ENCODE assay signal across 8 cellular contexts in genomic region chr11:85626496-85626895, GRCh38. TPM values are rescaled to one million over a fixed set of nuclear protein-coding genes. Genes with fewer than 3 reads are reported as not detected.
DNase-seq lines count a peak whose midpoint lies in the region; ATAC-seq and TF ChIP-seq lines count a peak whose summit lies in the region.

No MANE protein-coding gene starts in this region.

- H3K9me3 Mint-ChIP-seq in activated T-cell treated with anti-CD3 and anti-CD28 coated beads, Interleukin-2, amount 50 U/mL, for 4 hours: no peaks in the 10 kb centered on the region
- no peaks in the 10 kb centered on the region for H3K9me3 Mint-ChIP-seq in stimulated activated memory B cell treated with anti-CD40 and anti-IgM and Interleukin-4, amounts not matched to agents 10 μg/mL and 1 μg/mL and 100 μg/mL, for 72 hours

- H3K4me3 ChIP-seq in iPS-20b (ENCODE audit: low read length): peak overlapping the region; percentile 95
- peak overlapping the region in 3 of 5 donors; percentile 14 to 98 (median 93) for H3K4me3 ChIP-seq in subcutaneous abdominal adipose tissue (ENCODE audit: low read depth in 1 of 5, low read length in 5 of 5)

- H3K27ac ChIP-seq in VCaP: peak overlapping the region; percentile 78; the same call in 1 of the 2 replicates
- H3K27ac ChIP-seq in iPS-20b (ENCODE audit: low read length): no peak overlapping the region
- H3K27ac ChIP-seq in subcutaneous abdominal adipose tissue (ENCODE audit: low read depth, low read length): peak overlapping the region; percentile 96

- peaks cover 33% of the 10 kb centered on the region for H3K4me1 Mint-ChIP-seq in activated T-cell treated with anti-CD3 and anti-CD28 coated beads, Interleukin-2, amount 50 U/mL, for 4 hours (ENCODE audit: low read depth)
- peaks cover 26% of the 10 kb centered on the region for H3K4me1 Mint-ChIP-seq in stimulated activated memory B cell treated with anti-CD40 and anti-IgM and Interleukin-4, amounts not matched to agents 10 μg/mL and 1 μg/mL and 100 μg/mL, for 72 hours

- TF ChIP-seq CTCF in VCaP (conservative IDR thresholded peaks at IDR 0.05): no peak

- no peak for ATAC-seq in activated T-cell treated with anti-CD3 and anti-CD28 coated beads, Interleukin-2, amount 50 U/mL, for 4 hours
- ATAC-seq in GM18517 (IDR thresholded peaks at IDR 0.05; ENCODE audit: unreplicated experiment) (no peak), GM19467 (IDR thresholded peaks at IDR 0.05; ENCODE audit: unreplicated experiment) (no peak)
- ATAC-seq in stimulated activated memory B cell treated with anti-CD40 and anti-IgM and Interleukin-4, amounts not matched to agents 10 μg/mL and 1 μg/mL and 100 μg/mL, for 72 hours: no peak

- peak overlapping the region; percentile 99 for H3K4me3 Mint-ChIP-seq in activated T-cell treated with anti-CD3 and anti-CD28 coated beads, Interleukin-2, amount 50 U/mL, for 4 hours
- no peak overlapping the region for H3K4me3 Mint-ChIP-seq in stimulated activated memory B cell treated with anti-CD40 and anti-IgM and Interleukin-4, amounts not matched to agents 10 μg/mL and 1 μg/mL and 100 μg/mL, for 72 hours

- H3K27me3 Mint-ChIP-seq in activated T-cell treated with anti-CD3 and anti-CD28 coated beads, Interleukin-2, amount 50 U/mL, for 4 hours (ENCODE audit: low read depth): no peaks in the 10 kb centered on the region
- no peaks in the 10 kb centered on the region for H3K27me3 Mint-ChIP-seq in stimulated activated memory B cell treated with anti-CD40 and anti-IgM and Interleukin-4, amounts not matched to agents 10 μg/mL and 1 μg/mL and 100 μg/mL, for 72 hours

- no peaks in the 10 kb centered on the region for H3K9me3 ChIP-seq in iPS-20b (ENCODE audit: insufficient read depth, low read depth, low read length)
- H3K9me3 ChIP-seq in subcutaneous abdominal adipose tissue (ENCODE audit: control insufficient read depth in 5 of 5, low read length in 5 of 5): no peaks in the 10 kb centered on the region

- H3K9ac ChIP-seq in iPS-20b (ENCODE audit: low read depth, low read length) (peak overlapping the region; percentile 88; the same call in 1 of the 2 replicates), subcutaneous abdominal adipose tissue (ENCODE audit: low read length in 5 of 5) (peak overlapping the region in 3 of 5 donors; percentile 91 to 95 (median 92))

- H3K36me3 Mint-ChIP-seq in activated T-cell treated with anti-CD3 and anti-CD28 coated beads, Interleukin-2, amount 50 U/mL, for 4 hours (ENCODE audit: insufficient read depth): peaks cover 6% of the 10 kb centered on the region
- H3K36me3 Mint-ChIP-seq in stimulated activated memory B cell treated with anti-CD40 and anti-IgM and Interleukin-4, amounts not matched to agents 10 μg/mL and 1 μg/mL and 100 μg/mL, for 72 hours: peaks cover 1% of the 10 kb centered on the region

- H3K36me3 ChIP-seq in iPS-20b (ENCODE audit: insufficient read depth, low read depth, low read length) (peaks cover 11% of the 10 kb centered on the region), subcutaneous abdominal adipose tissue (ENCODE audit: control insufficient read depth in 5 of 5, insufficient read depth in 5 of 5, low read length in 5 of 5) (peaks cover 0 to 8% (median under 1%) of the 10 kb centered on the region in 5 donors)

- H3K27me3 ChIP-seq in iPS-20b (ENCODE audit: insufficient read depth, low read length) (no peaks in the 10 kb centered on the region), subcutaneous abdominal adipose tissue (ENCODE audit: control insufficient read depth in 5 of 5, insufficient read depth in 4 of 5, low read length in 5 of 5) (no peaks in the 10 kb centered on the region)

- H3K27ac Mint-ChIP-seq in stimulated activated memory B cell treated with anti-CD40 and anti-IgM and Interleukin-4, amounts not matched to agents 10 μg/mL and 1 μg/mL and 100 μg/mL, for 72 hours: no peak overlapping the region

- DNase-seq in activated T-cell treated with anti-CD3 and anti-CD28 coated beads, Interleukin-2, amount 50 U/mL, for 4 hours: peak; percentile 6
- DNase-seq in activated T-cell treated with anti-CD3 and anti-CD28 coated beads, Interleukin-2, amount 50 U/mL, for 1 hour: no peak

- H3K4me1 ChIP-seq in iPS-20b (ENCODE audit: insufficient read depth, low read length) (peaks cover 12% of the 10 kb centered on the region; the same call in 1 of the 2 replicates), subcutaneous abdominal adipose tissue (ENCODE audit: control insufficient read depth in 5 of 5, insufficient read depth in 5 of 5, low read length in 5 of 5) (peaks cover 3 to 29% (median 20%) of the 10 kb centered on the region in 5 donors)

RNA-seq across cellular contexts. Expression of gene DLG2, which starts 0.6 kb away (rescaled TPM):
- total RNA-seq in activated T-cell treated with anti-CD3 and anti-CD28 coated beads, Interleukin-2, amount 50 U/mL, for 4 hours: 1 to 10 TPM in 1 of 3 donors, under 1 TPM in 2; 0.54 to 1.3 (median 0.58) TPM

RNA-seq across cellular contexts. Expression of gene TMEM126B, which starts 1.9 kb away (rescaled TPM):
- 10 to 100 TPM; 51.8 to 58.8 (median 56.1) TPM for total RNA-seq in activated T-cell treated with anti-CD3 and anti-CD28 coated beads, Interleukin-2, amount 50 U/mL, for 4 hours

RNA-seq across cellular contexts. Expression of gene TMEM126A, which starts 21.3 kb away (rescaled TPM):
- 10 to 100 TPM; 80.7 to 86.5 (median 81.1) TPM for total RNA-seq in activated T-cell treated with anti-CD3 and anti-CD28 coated beads, Interleukin-2, amount 50 U/mL, for 4 hours

RNA-seq across cellular contexts. Expression of gene CREBZF, which starts 38.4 kb away (rescaled TPM):
- total RNA-seq in activated T-cell treated with anti-CD3 and anti-CD28 coated beads, Interleukin-2, amount 50 U/mL, for 4 hours: 10 to 100 TPM; 28.9 to 31.9 (median 31.1) TPM

RNA-seq across cellular contexts. Expression of gene CCDC89, which starts 59.5 kb away (rescaled TPM):
- not detected for total RNA-seq in activated T-cell treated with anti-CD3 and anti-CD28 coated beads, Interleukin-2, amount 50 U/mL, for 4 hours
